In genomic region chr1:212118872-212119260, GRCh38 we compare ENCODE assay signal across 1 cellular context.
TF ChIP-seq lines count a peak whose summit lies in the region.

No MANE protein-coding gene starts in this region.

TF ChIP-seq in WTC11, 78 proteins besides CTCF, POLR2A, EP300 and RAD21 (continued from another document):
- TF ChIP-seq, protein P1, sequence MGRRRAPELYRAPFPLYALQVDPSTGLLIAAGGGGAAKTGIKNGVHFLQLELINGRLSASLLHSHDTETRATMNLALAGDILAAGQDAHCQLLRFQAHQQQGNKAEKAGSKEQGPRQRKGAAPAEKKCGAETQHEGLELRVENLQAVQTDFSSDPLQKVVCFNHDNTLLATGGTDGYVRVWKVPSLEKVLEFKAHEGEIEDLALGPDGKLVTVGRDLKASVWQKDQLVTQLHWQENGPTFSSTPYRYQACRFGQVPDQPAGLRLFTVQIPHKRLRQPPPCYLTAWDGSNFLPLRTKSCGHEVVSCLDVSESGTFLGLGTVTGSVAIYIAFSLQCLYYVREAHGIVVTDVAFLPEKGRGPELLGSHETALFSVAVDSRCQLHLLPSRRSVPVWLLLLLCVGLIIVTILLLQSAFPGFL (CRISPR knock-in tag; IDR thresholded peaks at IDR 0.05; ENCODE audit: borderline replicate concordance), result no peak
- TF ChIP-seq TEAD1 (CRISPR knock-in tag; IDR thresholded peaks at IDR 0.05), result no peak
- TF ChIP-seq ZNF219 (CRISPR knock-in tag; IDR thresholded peaks at IDR 0.05; ENCODE audit: borderline replicate concordance), result no peak
- TF ChIP-seq, protein P2, sequence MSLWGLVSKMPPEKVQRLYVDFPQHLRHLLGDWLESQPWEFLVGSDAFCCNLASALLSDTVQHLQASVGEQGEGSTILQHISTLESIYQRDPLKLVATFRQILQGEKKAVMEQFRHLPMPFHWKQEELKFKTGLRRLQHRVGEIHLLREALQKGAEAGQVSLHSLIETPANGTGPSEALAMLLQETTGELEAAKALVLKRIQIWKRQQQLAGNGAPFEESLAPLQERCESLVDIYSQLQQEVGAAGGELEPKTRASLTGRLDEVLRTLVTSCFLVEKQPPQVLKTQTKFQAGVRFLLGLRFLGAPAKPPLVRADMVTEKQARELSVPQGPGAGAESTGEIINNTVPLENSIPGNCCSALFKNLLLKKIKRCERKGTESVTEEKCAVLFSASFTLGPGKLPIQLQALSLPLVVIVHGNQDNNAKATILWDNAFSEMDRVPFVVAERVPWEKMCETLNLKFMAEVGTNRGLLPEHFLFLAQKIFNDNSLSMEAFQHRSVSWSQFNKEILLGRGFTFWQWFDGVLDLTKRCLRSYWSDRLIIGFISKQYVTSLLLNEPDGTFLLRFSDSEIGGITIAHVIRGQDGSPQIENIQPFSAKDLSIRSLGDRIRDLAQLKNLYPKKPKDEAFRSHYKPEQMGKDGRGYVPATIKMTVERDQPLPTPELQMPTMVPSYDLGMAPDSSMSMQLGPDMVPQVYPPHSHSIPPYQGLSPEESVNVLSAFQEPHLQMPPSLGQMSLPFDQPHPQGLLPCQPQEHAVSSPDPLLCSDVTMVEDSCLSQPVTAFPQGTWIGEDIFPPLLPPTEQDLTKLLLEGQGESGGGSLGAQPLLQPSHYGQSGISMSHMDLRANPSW (CRISPR knock-in tag; conservative IDR thresholded peaks at IDR 0.05; ENCODE audit: low read depth), result no peak
- no peak for TF ChIP-seq NFYB (CRISPR knock-in tag; conservative IDR thresholded peaks at IDR 0.05; ENCODE audit: low read depth)
- TF ChIP-seq TCF7 (CRISPR knock-in tag; IDR thresholded peaks at IDR 0.05; ENCODE audit: low read depth), result no peak
- no peak for TF ChIP-seq USF1 (CRISPR knock-in tag; IDR thresholded peaks at IDR 0.05)
- TF ChIP-seq ZNF425 (CRISPR knock-in tag; conservative IDR thresholded peaks at IDR 0.05), result no peak
